ENCODE assay signal across 9 cellular contexts in genomic region chr16:67183627-67184452, GRCh38.
DNase-seq lines count a peak whose midpoint lies in the region; ATAC-seq and TF ChIP-seq lines count a peak whose summit lies in the region.
"Had no signal": no experiment of that assay in that cellular context is flagged by ENCODE, and none has a peak within 500 bp of the region (broad histone marks: within the 10 kb centered on the region; RNA-seq: fewer than 3 reads in every experiment).

Gene MATCAP1 (minus strand): TSS chr16:67183963. CDS start chr16:67180610, 3,353 bp downstream.

- peak; percentile 87 for ATAC-seq in HG03378 (IDR thresholded peaks at IDR 0.05; ENCODE audit: unreplicated experiment)
- ATAC-seq in central memory CD8-positive, alpha-beta T cell (replicated peaks; ENCODE audit: extremely low read depth, poor library complexity, severe bottlenecking), result peak; percentile 95

- H3K4me1 Mint-ChIP-seq in central memory CD8-positive, alpha-beta T cell, result peaks cover 15% of the 10 kb centered on the region

- H3K27me3 Mint-ChIP-seq in central memory CD8-positive, alpha-beta T cell, result no peaks in the 10 kb centered on the region

- H3K4me3 Mint-ChIP-seq in central memory CD8-positive, alpha-beta T cell, result no peak within 1 kb of the TSS
- H3K4me3 Mint-ChIP-seq: dendritic cell treated with granulocyte-macrophage colony-stimulating factor and Interleukin-4, amounts not matched to agents 40 ng/mL and 50 ng/mL, for 4 days had no signal

- H3K27ac Mint-ChIP-seq in central memory CD8-positive, alpha-beta T cell (ENCODE audit: low read depth), result peak within 1 kb of the TSS; percentile 70

- H3K36me3 Mint-ChIP-seq in central memory CD8-positive, alpha-beta T cell (ENCODE audit: insufficient read depth), result peaks cover 3% of the 10 kb centered on the region

- DNase-seq in AG20443 (ENCODE audit: low spot score) (peak; percentile 98), NCI-H446 treated with DMSO at 0.1 percent for 48 hours (lab: John Stamatoyannopoulos, UW) (peak; percentile 83), islet precursor cell (peak; percentile 98)
- DNase-seq in activated CD4-positive, CD25-positive, alpha-beta regulatory T cell treated with anti-CD3 and anti-CD28 coated beads, Interleukin-2, amount 50 U/mL, for 16 hours (ENCODE audit: low read depth, low spot score), result peak; percentile 86
- DNase-seq in central memory CD8-positive, alpha-beta T cell (ENCODE audit: low spot score in 2 of 2), result peak; percentile 79 to 92
- DNase-seq in stimulated activated CD4-positive, alpha-beta T cell treated with anti-CD3 and anti-CD28 coated beads, Interleukin-12 subunit alpha, Interleukin-12 subunit beta, amount 100 ng/mL, for 4 hours, result peak; percentile 87

- TF ChIP-seq POLR2A in GM19099 (IDR thresholded peaks at IDR 0.05; ENCODE audit: extremely low read depth, insufficient read length, low read depth), result peak; percentile 67

- H3K9me3 Mint-ChIP-seq in central memory CD8-positive, alpha-beta T cell, result no peaks in the 10 kb centered on the region
- H3K9me3 Mint-ChIP-seq: dendritic cell treated with granulocyte-macrophage colony-stimulating factor and Interleukin-4, amounts not matched to agents 40 ng/mL and 50 ng/mL, for 4 days had no signal

Comparison
In these comparisons a context has a peak if more than half of its experiments do, and no peak if none do; other contexts are left out.
1. Peak in every context shown above with its lines: DNase-seq and ATAC-seq.